9 cellular contexts compared by ENCODE assay signal in genomic region chr9:120916573-120916972, GRCh38. TPM values are rescaled to one million over a fixed set of nuclear protein-coding genes. Genes with fewer than 3 reads are reported as not detected.
DNase-seq lines count a peak whose midpoint lies in the region; ATAC-seq and TF ChIP-seq lines count a peak whose summit lies in the region.
"Had no signal": no experiment of that assay in that cellular context is flagged by ENCODE, and none has a peak within 500 bp of the region (broad histone marks: within the 10 kb centered on the region; RNA-seq: fewer than 3 reads in every experiment).

No MANE protein-coding gene starts in this region.

- peaks cover 75 to 98% (median 86%) of the 10 kb centered on the region in 3 donors for H3K4me1 Mint-ChIP-seq in CD8-positive, alpha-beta memory T cell
- H3K4me1 Mint-ChIP-seq in Caco-2 (ENCODE audit: low read depth, unreplicated experiment) = no peaks in the 10 kb centered on the region

- no peak overlapping the region for H2BK5ac ChIP-seq in mesendoderm (ENCODE audit: low read length)

- 5 to 12% (median 6%) methylated on average over 3 of the region's 3 CpGs for WGBS in ovary, 3 donors
- no CpG with 5 or more reads among the region's 3 CpGs for WGBS in mesendoderm (ENCODE audit: extremely low coverage, insufficient coverage, low lambda C conversion rate)

- POLR2A ChIA-PET in CD8-positive, alpha-beta memory T cell (lab: Charles Lee) = interaction anchor here (1.0 to 2.9 kb wide), 11 partner anchors 9 to 44 kb away, joined by 4 to 30 read pairs (median 9); partner anchors contain the start of gene TRAF1
- POLR2A ChIA-PET in Caco-2 (lab: Charles Lee) = no interaction called here

- no peak overlapping the region for H3K27ac ChIP-seq in CD8-positive, alpha-beta memory T cell (ENCODE audit: low read depth, low read length)
- H3K27ac ChIP-seq in ovary (peak overlapping the region; percentile 46 to 58), mesendoderm (ENCODE audit: low read depth, low read length) (no peak overlapping the region)

- H2BK120ac ChIP-seq in mesendoderm (ENCODE audit: low read depth, low read length) = no peak overlapping the region

- H2AK5ac ChIP-seq in mesendoderm (ENCODE audit: low read length) = no peak overlapping the region

- H3K18ac ChIP-seq in mesendoderm (ENCODE audit: low read length) = no peak overlapping the region

- no TSS peak for BruUV-seq in Caco-2 (replicated peaks; lab: Mats Ljungman, UMichigan)

- H3K27ac Mint-ChIP-seq in CD8-positive, alpha-beta memory T cell = peak overlapping the region; percentile 1 to 99 (median 87)
- H3K27ac Mint-ChIP-seq in Caco-2 (ENCODE audit: unreplicated experiment) = no peak overlapping the region

- intact Hi-C loops in ovary (cut with DNase I) (no loop called here), Caco-2 (cut with micrococcal nuclease; ENCODE audit: unreplicated experiment) (no loop called here)

- no peak overlapping the region for H4K8ac ChIP-seq in mesendoderm (ENCODE audit: low read depth, low read length)

- H3K27me3 Mint-ChIP-seq in CD8-positive, alpha-beta memory T cell = no peaks in the 10 kb centered on the region
- H3K27me3 Mint-ChIP-seq in Caco-2 (ENCODE audit: insufficient read depth, unreplicated experiment) = no peaks in the 10 kb centered on the region

- TF ChIP-seq POLR2A in ovary (IDR thresholded peaks at IDR 0.05) = no peak

- H3K4me3 Mint-ChIP-seq in CD8-positive, alpha-beta memory T cell = peak overlapping the region in 6 of 7 donors; percentile 47 to 88 (median 74)
- no peak overlapping the region for H3K4me3 Mint-ChIP-seq in Caco-2 (ENCODE audit: unreplicated experiment)

- ATAC-seq in SK-N-SH treated with all-trans-retinoic acid at 6 μM for 48 hours = peak; percentile 68

- H3K4me2 ChIP-seq in mesendoderm (ENCODE audit: low read length) = no peak overlapping the region

- no peak overlapping the region for H2BK15ac ChIP-seq in mesendoderm (replicated peaks; ENCODE audit: low read depth)

- no peak overlapping the region for H3K56ac ChIP-seq in mesendoderm (ENCODE audit: low read length)

- H3K4me1 ChIP-seq in CD8-positive, alpha-beta memory T cell (ENCODE audit: insufficient read depth, low read length) = peaks cover 82% of the 10 kb centered on the region
- H3K4me1 ChIP-seq in ovary (ENCODE audit: insufficient read depth) = peaks cover 7% of the 10 kb centered on the region
- peaks cover 4% of the 10 kb centered on the region for H3K4me1 ChIP-seq in mesendoderm (ENCODE audit: control insufficient read depth, low read depth, low read length)
- no peaks in the 10 kb centered on the region for H3K4me1 ChIP-seq in Caco-2

- no peaks in the 10 kb centered on the region for H3K9me3 Mint-ChIP-seq in CD8-positive, alpha-beta memory T cell
- no peaks in the 10 kb centered on the region for H3K9me3 Mint-ChIP-seq in Caco-2 (ENCODE audit: unreplicated experiment)

- H3K36me3 ChIP-seq in CD8-positive, alpha-beta memory T cell (ENCODE audit: insufficient read depth, low read length) = peaks cover 55% of the 10 kb centered on the region
- H3K36me3 ChIP-seq in ovary (no peaks in the 10 kb centered on the region), mesendoderm (ENCODE audit: control insufficient read depth, insufficient read depth, low read length) (no peaks in the 10 kb centered on the region), Caco-2 (ENCODE audit: control insufficient read depth, insufficient read depth, low read length) (no peaks in the 10 kb centered on the region)

- H3K79me1 ChIP-seq in mesendoderm (ENCODE audit: low read length) = no peaks in the 10 kb centered on the region

- no peak for DNase-seq in CD8-positive, alpha-beta memory T cell
- DNase-seq in fibroblast of mammary gland (ENCODE audit: low read depth) = peak; percentile 93
- DNase-seq in ovary = peak; percentile 80 to 90 (median 85)
- DNase-seq in A172 (ENCODE audit: low spot score) = no peak
- no peak for DNase-seq in NCI-H748 treated with DMSO at 0.1 percent for 48 hours (lab: John Stamatoyannopoulos, UW)
- no peak for DNase-seq in mesendoderm
- no peak for DNase-seq in Caco-2
- DNase-seq: NCI-H526 treated with DMSO at 0.1 percent for 48 hours had no signal

- H3K4ac ChIP-seq in mesendoderm (ENCODE audit: low read depth, low read length) = no peak overlapping the region

- CTCF ChIA-PET in CD8-positive, alpha-beta memory T cell (lab: Charles Lee) = interaction anchor here (0.6 to 6.6 kb wide), 13 partner anchors 9 to 66 kb away, joined by 3 to 46 read pairs (median 5); partner anchors contain the start of gene TRAF1
- CTCF ChIA-PET in Caco-2 (lab: Charles Lee) = interaction anchor here (0.6 to 0.7 kb wide), 2 partner anchors 15 to 27 kb away, joined by 4 to 5 read pairs; no protein-coding TSS in a partner anchor

- no peak overlapping the region for H3K4me3 ChIP-seq in CD8-positive, alpha-beta memory T cell (ENCODE audit: low read length)
- H3K4me3 ChIP-seq in fibroblast of mammary gland (ENCODE audit: control insufficient read depth, low read depth, low read length) = no peak overlapping the region
- H3K4me3 ChIP-seq in ovary = no peak overlapping the region
- H3K4me3 ChIP-seq in mesendoderm (ENCODE audit: low read length) = no peak overlapping the region
- no peak overlapping the region for H3K4me3 ChIP-seq in Caco-2 (ENCODE audit: low read depth, low read length)

- no peak overlapping the region for H3K9ac ChIP-seq in mesendoderm (ENCODE audit: low read length)

- TF ChIP-seq EP300 in ovary (IDR thresholded peaks at IDR 0.05) = no peak

- H3K23ac ChIP-seq in mesendoderm (ENCODE audit: low read length) = no peak overlapping the region

- TF ChIP-seq CTCF in fibroblast of mammary gland (conservative IDR thresholded peaks at IDR 0.05; ENCODE audit: control insufficient read depth, insufficient read depth, low read depth, low read length) = peak; percentile 4
- TF ChIP-seq CTCF in ovary (IDR thresholded peaks at IDR 0.05) = peak in 2 of 3 donors; percentile 31 to 35
- TF ChIP-seq CTCF in Caco-2 (IDR thresholded peaks at IDR 0.05; ENCODE audit: insufficient read depth in 1 of 2, low read depth in 1 of 2, low read length in 1 of 2, severe bottlenecking in 1 of 2, unreplicated experiment in 1 of 2) = no peak

- H3K9me3 ChIP-seq in CD8-positive, alpha-beta memory T cell (ENCODE audit: low read length) = no peaks in the 10 kb centered on the region
- H3K9me3 ChIP-seq in ovary (no peaks in the 10 kb centered on the region), Caco-2 (peaks cover 3% of the 10 kb centered on the region; the same call in 1 of the 2 replicates)

- H3K27me3 ChIP-seq in CD8-positive, alpha-beta memory T cell (ENCODE audit: insufficient read depth, low read length, poor library complexity, severe bottlenecking) = no peaks in the 10 kb centered on the region
- H3K27me3 ChIP-seq in ovary (no peaks in the 10 kb centered on the region), mesendoderm (ENCODE audit: insufficient read depth, low read length, poor library complexity) (no peaks in the 10 kb centered on the region), Caco-2 (replicated peaks; ENCODE audit: control insufficient read depth, insufficient read depth, low read length) (no peaks in the 10 kb centered on the region)

- peaks cover 45 to 91% (median 50%) of the 10 kb centered on the region in 3 donors for H3K36me3 Mint-ChIP-seq in CD8-positive, alpha-beta memory T cell
- no peaks in the 10 kb centered on the region for H3K36me3 Mint-ChIP-seq in Caco-2 (ENCODE audit: insufficient read depth, unreplicated experiment)

- no peaks in the 10 kb centered on the region for H3K79me2 ChIP-seq in mesendoderm (ENCODE audit: control insufficient read depth, insufficient read depth, low read length)

- no peak overlapping the region for H4K5ac ChIP-seq in mesendoderm (ENCODE audit: low read length)

TF ChIP-seq in SK-N-SH treated with all-trans-retinoic acid at 6 μM for 48 hours, 23 proteins besides CTCF, POLR2A, EP300 and RAD21:
- no peak for TF ChIP-seq ZNF565 (CRISPR knock-in tag; conservative IDR thresholded peaks at IDR 0.05; ENCODE audit: low read depth)
- TF ChIP-seq OSR1 (CRISPR knock-in tag; IDR thresholded peaks at IDR 0.05) = no peak
- 0 out of 2 replicates have a peak, but pooled peaks have one; percentile 41 for TF ChIP-seq TCF4 (CRISPR knock-in tag; IDR thresholded peaks at IDR 0.05; ENCODE audit: borderline replicate concordance)
- no peak for TF ChIP-seq TOX (CRISPR knock-in tag; IDR thresholded peaks at IDR 0.05; ENCODE audit: borderline replicate concordance)

RNA-seq across cellular contexts. Expression of gene TRAF1, which starts 10.0 kb away (rescaled TPM):
- total RNA-seq in CD8-positive, alpha-beta memory T cell = 100 to 1,000 TPM; 316 to 322 TPM
- polyA plus RNA-seq in CD8-positive, alpha-beta memory T cell = 12.1 TPM
- total RNA-seq in ovary (1 to 10 TPM; 4.1 to 9.4 (median 5.5) TPM), Caco-2 (2022) (1.1 and 1.3 TPM in 2 replicates)
- polyA plus RNA-seq in ovary = 1 to 10 TPM; 4.4 to 6.2 TPM
- 0.91 and 0.95 TPM in 2 replicates for total RNA-seq in A172 (2014; rRNA removed; shearing (Covaris generic))
- polyA plus RNA-seq in mesendoderm (2013, experiment 1 of 2) = 0.29 TPM
- 0.27 TPM for polyA plus RNA-seq in mesendoderm (2013, experiment 2 of 2)

RNA-seq across cellular contexts. Expression of gene PHF19, which starts 39.6 kb away (rescaled TPM):
- total RNA-seq in CD8-positive, alpha-beta memory T cell = 100 to 1,000 TPM; 206 to 214 TPM
- 8.3 TPM for polyA plus RNA-seq in CD8-positive, alpha-beta memory T cell
- total RNA-seq in ovary (10 to 100 TPM; 16.8 to 56.0 (median 42.8) TPM), Caco-2 (2022) (75.9 and 76.3 TPM in 2 replicates)
- polyA plus RNA-seq in ovary = 10 to 100 TPM; 24.1 to 26.6 TPM
- 47.0 and 47.8 TPM in 2 replicates for total RNA-seq in A172 (2014; rRNA removed; shearing (Covaris generic))
- 11.6 TPM for polyA plus RNA-seq in mesendoderm (2013, experiment 1 of 2)
- 12.8 TPM for polyA plus RNA-seq in mesendoderm (2013, experiment 2 of 2)

Comparison
In these comparisons a context has a peak if more than half of its experiments do, and no peak if none do; other contexts are left out.
1. DNase-seq: peak in fibroblast of mammary gland (single experiment) and ovary (5 of 5); none in CD8-positive, alpha-beta memory T cell (0 of 5), A172 (single experiment), NCI-H748 treated with DMSO at 0.1 percent for 48 hours (single experiment), mesendoderm (single experiment) and Caco-2 (0 of 2).
2. H3K27ac ChIP-seq: peak in ovary (2 of 2); none in CD8-positive, alpha-beta memory T cell (single experiment) and mesendoderm (single experiment).
3. CTCF ChIP-seq: peak in fibroblast of mammary gland (single experiment) and ovary (2 of 3); none in Caco-2 (0 of 2).
4. RNA of gene TRAF1, which starts 10.0 kb away (total RNA-seq): 316 to 322 TPM in CD8-positive, alpha-beta memory T cell; 4.1 to 9.4 TPM in ovary, 1.1 to 1.3 TPM in Caco-2 and 0.91 to 0.95 TPM in A172; every median in the first group is over 10 times any median in the second.